ENCODE assay signal across 20 cellular contexts in genomic region chr9:122140368-122141193, GRCh38. TPM values are rescaled to one million over a fixed set of nuclear protein-coding genes. Genes with fewer than 3 reads are reported as not detected.
A peak's percentile ranks its signal among the peaks of the same experiment; 100 is the strongest.
DNase-seq lines count a peak whose midpoint lies in the region; ATAC-seq, FAIRE-seq and TF ChIP-seq lines count a peak whose summit lies in the region.
"Had no signal": no experiment of that assay in that cellular context is flagged by ENCODE, and none has a peak within 500 bp of the region (broad histone marks: within the 10 kb centered on the region; RNA-seq: fewer than 3 reads in every experiment).

No MANE protein-coding gene starts in this region.

- no peaks in the 10 kb centered on the region for H3K27me3 ChIP-seq in Caco-2 (replicated peaks; ENCODE audit: control insufficient read depth, insufficient read depth, low read length)
- no peaks in the 10 kb centered on the region for H3K27me3 ChIP-seq in H1 (replicated peaks in 1 of 4; ENCODE audit: control insufficient read depth in 3 of 4, extremely low read depth in 1 of 4, insufficient read depth in 3 of 4, low read length in 3 of 4)
- no peaks in the 10 kb centered on the region for H3K27me3 ChIP-seq in psoas muscle (ENCODE audit: insufficient read depth in 3 of 3, low read length in 2 of 3)
- no peaks in the 10 kb centered on the region for H3K27me3 ChIP-seq in BE2C

- H2BK120ac ChIP-seq in H1 (replicated peaks; ENCODE audit: low read depth, low read length), result no peak overlapping the region

- H4K20me1 ChIP-seq in H1 (replicated peaks in 1 of 2; ENCODE audit: control insufficient read depth in 1 of 2, insufficient read depth in 2 of 2, low read length in 2 of 2), result peaks cover 0 to 2% of the 10 kb centered on the region in 2 experiments

- H3K27ac ChIP-seq in HEK293 (ENCODE audit: extremely low read depth, low read depth, low read length), result no peak overlapping the region
- H3K27ac ChIP-seq in H1 (ENCODE audit: low read depth, low read length), result no peak overlapping the region
- H3K27ac ChIP-seq in psoas muscle, result peak overlapping the region; percentile 31
- H3K27ac ChIP-seq: C4-2B had no signal

- no peaks in the 10 kb centered on the region for H3K27me3 Mint-ChIP-seq in Caco-2 (ENCODE audit: insufficient read depth, unreplicated experiment)

- no peak overlapping the region for H3K4me3 Mint-ChIP-seq in Caco-2 (ENCODE audit: unreplicated experiment)

- no peak overlapping the region for H2AFZ ChIP-seq in H1 (ENCODE audit: low read length)

- H3K79me1 ChIP-seq in H1 (ENCODE audit: low read depth, low read length), result no peaks in the 10 kb centered on the region

- no peak for FAIRE-seq in H1 (lab: Jason Lieb, UNC)

- H3K4me1 ChIP-seq in Caco-2 (peaks cover 9% of the 10 kb centered on the region), HEK293 (ENCODE audit: control insufficient read depth, insufficient read depth, low read length) (no peaks in the 10 kb centered on the region), H1 (replicated peaks in 1 of 4; ENCODE audit: control insufficient read depth in 3 of 4, insufficient read depth in 4 of 4, low read length in 3 of 4) (peaks cover 0 to 4% (median 0%) of the 10 kb centered on the region in 4 experiments; a peak in 1 of 7 replicates), psoas muscle (no peaks in the 10 kb centered on the region), BE2C (no peaks in the 10 kb centered on the region)
- H3K4me1 ChIP-seq: HAP-1 had no signal

- H3K9me3 ChIP-seq in Caco-2 (no peaks in the 10 kb centered on the region), HEK293 (ENCODE audit: control insufficient read depth, insufficient read depth, low read depth, low read length) (no peaks in the 10 kb centered on the region), H1 (ENCODE audit: insufficient read depth in 2 of 2, low read depth in 1 of 2, low read length in 1 of 2) (no peaks in the 10 kb centered on the region), psoas muscle (no peaks in the 10 kb centered on the region), BE2C (no peaks in the 10 kb centered on the region)
- H3K9me3 ChIP-seq: HAP-1, SK-N-SH had no signal

- no peak overlapping the region for H3K4me3 ChIP-seq in Caco-2 (ENCODE audit: low read depth, low read length)
- H3K4me3 ChIP-seq in HEK293 (ENCODE audit: low read depth, low read length), result no peak overlapping the region
- H3K4me3 ChIP-seq in H1 (ENCODE audit: extremely low read depth in 1 of 4, insufficient read depth in 2 of 4, low read depth in 3 of 4, low read length in 4 of 4), result no peak overlapping the region
- H3K4me3 ChIP-seq in psoas muscle, result no peak overlapping the region
- H3K4me3 ChIP-seq in BE2C (ENCODE audit: low read depth, low read length), result no peak overlapping the region
- H3K4me3 ChIP-seq: HAP-1 had no signal

- no peak for TF ChIP-seq RAD21 in H1 (IDR thresholded peaks at IDR 0.05 in 1 of 2, conservative IDR thresholded peaks at IDR 0.05 in 1 of 2; ENCODE audit: low read depth in 2 of 2, low read length in 2 of 2)

- no peak overlapping the region for H4K91ac ChIP-seq in H1 (replicated peaks; ENCODE audit: insufficient read length, low read length)

- BruUV-seq in Caco-2 (replicated peaks; lab: Mats Ljungman, UMichigan), result TSS peak; percentile 12

- 80% methylated on average over 8 of the region's 8 CpGs; no CpG with 5 or more reads in 1 of the 2 experiments for WGBS in H1 (ENCODE audit: extremely low coverage in 1 of 2, insufficient coverage in 1 of 2, insufficient read length in 1 of 2, insufficient replicate concordance in 2 of 2, low coverage in 1 of 2, low lambda C conversion rate in 2 of 2, missing lambda C conversion rate in 1 of 2), 2 experiments
- 73 to 83% (median 74%) methylated on average over 8 of the region's 8 CpGs for WGBS in psoas muscle, 3 donors

- H3K9ac ChIP-seq in H1 (replicated peaks in 1 of 4; ENCODE audit: extremely low read depth in 1 of 4, low read depth in 3 of 4, low read length in 3 of 4), result no peak overlapping the region
- H3K9ac ChIP-seq: SK-N-SH had no signal

- H4K5ac ChIP-seq in H1 (ENCODE audit: insufficient read length, low read depth, low read length), result no peak overlapping the region

- no peak overlapping the region for H3K27ac Mint-ChIP-seq in Caco-2 (ENCODE audit: unreplicated experiment)

- H3K56ac ChIP-seq in H1 (replicated peaks; ENCODE audit: insufficient read length, low read depth, low read length), result no peak overlapping the region

- peaks cover 5% of the 10 kb centered on the region; the same call in 1 of the 2 replicates for H3K36me3 ChIP-seq in Caco-2 (ENCODE audit: control insufficient read depth, insufficient read depth, low read length)
- H3K36me3 ChIP-seq in HEK293 (ENCODE audit: control insufficient read depth in 2 of 2, insufficient read depth in 1 of 2, low read length in 2 of 2), result peaks cover 0 to 33% of the 10 kb centered on the region in 2 experiments; a peak in 2 of 3 replicates
- peaks cover 2 to 18% (median 5%) of the 10 kb centered on the region in 4 experiments; a peak in 5 of 8 replicates for H3K36me3 ChIP-seq in H1 (ENCODE audit: control insufficient read depth in 2 of 4, insufficient read depth in 4 of 4, low read length in 3 of 4)
- peaks cover 7 to 39% of the 10 kb centered on the region in 2 donors for H3K36me3 ChIP-seq in psoas muscle (ENCODE audit: insufficient read depth in 1 of 2, low read depth in 1 of 2)
- peaks cover 24% of the 10 kb centered on the region for H3K36me3 ChIP-seq in BE2C

- intact Hi-C loops in Caco-2 (cut with micrococcal nuclease; ENCODE audit: unreplicated experiment), result no loop called here
- intact Hi-C loops in psoas muscle (cut with DNase I), result no loop called here

- TF ChIP-seq CTCF in Caco-2 (IDR thresholded peaks at IDR 0.05; ENCODE audit: insufficient read depth in 1 of 2, low read depth in 1 of 2, low read length in 1 of 2, severe bottlenecking in 1 of 2, unreplicated experiment in 1 of 2), result no peak
- TF ChIP-seq CTCF in HEK293 (tag by site-specific recombination; IDR thresholded peaks at IDR 0.05), result no peak
- TF ChIP-seq CTCF in H1 (IDR thresholded peaks at IDR 0.05; ENCODE audit: control extremely low read depth in 1 of 3, insufficient read depth in 1 of 3, low read depth in 1 of 3, low read length in 3 of 3), result no peak
- TF ChIP-seq CTCF in psoas muscle (IDR thresholded peaks at IDR 0.05), result no peak
- no peak for TF ChIP-seq CTCF in BE2C (IDR thresholded peaks at IDR 0.05; ENCODE audit: low read depth, low read length)

- no peak for TF ChIP-seq POLR2A in H1 (IDR thresholded peaks at IDR 0.05; ENCODE audit: control extremely low read depth in 1 of 2, low read depth in 2 of 2, low read length in 2 of 2)

- no peaks in the 10 kb centered on the region for H3K79me2 ChIP-seq in H1 (ENCODE audit: control insufficient read depth in 1 of 2, insufficient read depth in 2 of 2, low read length in 2 of 2)

- H3K14ac ChIP-seq in H1 (ENCODE audit: insufficient read length), result no peak overlapping the region

- no peak overlapping the region for H3K18ac ChIP-seq in H1 (ENCODE audit: extremely low read depth, low read length)

- no peaks in the 10 kb centered on the region for H3K23me2 ChIP-seq in H1 (ENCODE audit: low read depth, low read length)

- no peak overlapping the region for H2BK20ac ChIP-seq in H1 (ENCODE audit: low read length)

- H2BK12ac ChIP-seq in H1 (ENCODE audit: low read depth, low read length), result no peak overlapping the region

- TF ChIP-seq EP300 in H1 (IDR thresholded peaks at IDR 0.05; ENCODE audit: borderline replicate concordance in 1 of 2, low read depth in 2 of 2, low read length in 2 of 2), result no peak

- peaks cover 20% of the 10 kb centered on the region for H3K36me3 Mint-ChIP-seq in Caco-2 (ENCODE audit: insufficient read depth, unreplicated experiment)

- no peaks in the 10 kb centered on the region for H3K9me3 Mint-ChIP-seq in Caco-2 (ENCODE audit: unreplicated experiment)

- no peak overlapping the region for H3K4me2 ChIP-seq in H1 (ENCODE audit: insufficient read depth in 1 of 2, low read depth in 2 of 2, low read length in 2 of 2)
- H3K4me2 ChIP-seq: SK-N-SH had no signal

- no peak overlapping the region for H4K8ac ChIP-seq in H1 (ENCODE audit: extremely low read depth, insufficient read depth, low read length)

- H2BK5ac ChIP-seq in H1 (ENCODE audit: low read depth, low read length), result no peak overlapping the region

- POLR2A ChIA-PET in Caco-2 (lab: Charles Lee), result no interaction called here
- POLR2A ChIA-PET in HEK293 (lab: Yijun Ruan, JAX), result no interaction called here
- POLR2A ChIA-PET in H1 (lab: Charles Lee; ENCODE audit: partially characterized antibody), result no interaction called here

- no peak overlapping the region for H3K23ac ChIP-seq in H1 (ENCODE audit: insufficient read length)

- no peak overlapping the region for H2AK5ac ChIP-seq in H1 (ENCODE audit: low read depth, low read length)

- ATAC-seq in psoas muscle, result no peak
- ATAC-seq in GM18519 (IDR thresholded peaks at IDR 0.05; ENCODE audit: low FRiP score, unreplicated experiment), result no peak

- CTCF ChIA-PET in Caco-2 (lab: Charles Lee), result no interaction called here
- CTCF ChIA-PET in HEK293 (lab: Yijun Ruan, JAX), result interaction anchor here (0.7 to 1.6 kb wide), 3 partner anchors 14 to 210 kb away, joined by 3 to 5 read pairs (median 3); no protein-coding TSS in a partner anchor
- CTCF ChIA-PET in H1 (lab: Charles Lee; ENCODE audit: partially characterized antibody), result interaction anchor here (0.8 to 9.9 kb wide), 6 partner anchors 11 to 210 kb away, joined by 3 to 152 read pairs (median 3); no protein-coding TSS in a partner anchor

- peaks cover 11% of the 10 kb centered on the region for H3K4me1 Mint-ChIP-seq in Caco-2 (ENCODE audit: low read depth, unreplicated experiment)

- no peak for DNase-seq in Caco-2
- no peak for DNase-seq in H1 (ENCODE audit: low read depth in 1 of 2, low spot score in 2 of 2)
- no peak for DNase-seq in psoas muscle
- no peak for DNase-seq in BE2C
- no peak for DNase-seq in NCI-H510A treated with DMSO at 0.1 percent for 48 hours (lab: John Stamatoyannopoulos, UW)
- DNase-seq: ACHN, DMS79, KG1, NCI-H1417, NCI-H187, NCI-H2107, NCI-H510A, NCI-H774, SHP77 treated with DMSO at 0.1 percent for 48 hours, SK-N-SH had no signal

- H3K4ac ChIP-seq in H1 (replicated peaks; ENCODE audit: insufficient read length, low read depth, low read length), result no peak overlapping the region

- no peak overlapping the region for H2BK15ac ChIP-seq in H1 (ENCODE audit: low read length)

RNA-seq across cellular contexts. Expression of gene NDUFA8, which starts 19.0 kb away (rescaled TPM):
- 58.0 and 63.5 TPM in 2 replicates for total RNA-seq in Caco-2 (2022)
- 59.8 and 61.0 TPM in 2 replicates for total RNA-seq in H1 (2021; fragmentation: NEBNext Ultra II Directional; extraction: Animal tissue kit (Norgen Biotek cat#: 25700))
- polyA plus RNA-seq in H1 (2011; rRNA removed), result 56.6 and 73.8 TPM in 2 replicates
- polyA plus RNA-seq in H1 (2011; cell fraction: cytosol; rRNA removed), result 79.1 TPM
- polyA plus RNA-seq in H1 (2011; cell fraction: nucleus; rRNA removed), result 28.4 TPM
- polyA plus RNA-seq in H1 (2012, experiment 1 of 2), result 77.6 to 100 TPM (median 85.9 TPM) in 4 replicates
- 79.9 TPM for polyA plus RNA-seq in H1 (2012, experiment 2 of 2)
- 79.1 TPM for polyA plus RNA-seq in H1 (2013, experiment 1 of 2)
- 79.1 TPM for polyA plus RNA-seq in H1 (2013, experiment 2 of 2)
- 31.9 and 35.9 TPM in 2 replicates for polyA minus RNA-seq in H1 (2011; rRNA and poly(A)+ RNA removed)
- polyA minus RNA-seq in H1 (2011; cell fraction: cytosol; rRNA and poly(A)+ RNA removed), result 19.2 TPM
- 11.1 TPM for polyA minus RNA-seq in H1 (2011; cell fraction: nucleus; rRNA and poly(A)+ RNA removed)
- total RNA-seq in psoas muscle, result 100 to 1,000 TPM in 3 of 4 donors, 10 to 100 TPM in 1; 78.9 to 148 (median 124) TPM
- 100 to 1,000 TPM; 191 to 257 (median 231) TPM for polyA plus RNA-seq in psoas muscle
- polyA plus RNA-seq in BE2C (2012; ENCODE audit: insufficient read depth, insufficient read length, low read depth), result 171 TPM

RNA-seq across cellular contexts. Expression of gene MORN5, which starts 19.1 kb away (rescaled TPM):
- total RNA-seq in Caco-2 (2022) (not detected in 2 replicates), psoas muscle (not detected)
- not detected in 2 replicates for total RNA-seq in H1 (2021; fragmentation: NEBNext Ultra II Directional; extraction: Animal tissue kit (Norgen Biotek cat#: 25700))
- polyA plus RNA-seq in H1 (2011; rRNA removed) (not detected in 2 replicates), psoas muscle (not detected)
- polyA plus RNA-seq in H1 (2011; cell fraction: cytosol; rRNA removed), result not detected
- polyA plus RNA-seq in H1 (2011; cell fraction: nucleus; rRNA removed), result not detected
- polyA plus RNA-seq in H1 (2012, experiment 1 of 2), result not detected in 4 replicates
- not detected for polyA plus RNA-seq in H1 (2012, experiment 2 of 2)
- polyA plus RNA-seq in H1 (2013, experiment 1 of 2), result not detected
- polyA plus RNA-seq in H1 (2013, experiment 2 of 2), result not detected
- not detected in 2 replicates for polyA minus RNA-seq in H1 (2011; rRNA and poly(A)+ RNA removed)
- not detected for polyA minus RNA-seq in H1 (2011; cell fraction: cytosol; rRNA and poly(A)+ RNA removed)
- not detected for polyA minus RNA-seq in H1 (2011; cell fraction: nucleus; rRNA and poly(A)+ RNA removed)
- not detected for polyA plus RNA-seq in BE2C (2012; ENCODE audit: insufficient read depth, insufficient read length, low read depth)
- total RNA-seq: OCI-LY7 had no signal
- polyA plus RNA-seq: SK-N-SH had no signal

RNA-seq across cellular contexts. Expression of gene TTLL11, which starts 47.5 kb away (rescaled TPM):
- 4.4 and 4.7 TPM in 2 replicates for total RNA-seq in Caco-2 (2022)
- 0.80 and 0.86 TPM in 2 replicates for total RNA-seq in H1 (2021; fragmentation: NEBNext Ultra II Directional; extraction: Animal tissue kit (Norgen Biotek cat#: 25700))
- polyA plus RNA-seq in H1 (2011; rRNA removed), result 0.56 and 0.97 TPM in 2 replicates
- polyA plus RNA-seq in H1 (2011; cell fraction: cytosol; rRNA removed), result 0.94 TPM
- polyA plus RNA-seq in H1 (2011; cell fraction: nucleus; rRNA removed), result 0.96 TPM
- polyA plus RNA-seq in H1 (2012, experiment 1 of 2), result 0.64 to 1.3 TPM (median 0.95 TPM) in 4 replicates
- 0.72 TPM for polyA plus RNA-seq in H1 (2012, experiment 2 of 2)
- polyA plus RNA-seq in H1 (2013, experiment 1 of 2), result 0.79 TPM
- 0.96 TPM for polyA plus RNA-seq in H1 (2013, experiment 2 of 2)
- polyA minus RNA-seq in H1 (2011; rRNA and poly(A)+ RNA removed), result 0.66 and 0.91 TPM in 2 replicates
- 1.2 TPM for polyA minus RNA-seq in H1 (2011; cell fraction: cytosol; rRNA and poly(A)+ RNA removed)
- polyA minus RNA-seq in H1 (2011; cell fraction: nucleus; rRNA and poly(A)+ RNA removed), result 1.3 TPM
- 10 to 100 TPM; 16.4 to 56.4 (median 48.4) TPM for total RNA-seq in psoas muscle
- 10 to 100 TPM; 15.1 to 19.3 (median 16.5) TPM for polyA plus RNA-seq in psoas muscle
- polyA plus RNA-seq in BE2C (2012; ENCODE audit: insufficient read depth, insufficient read length, low read depth), result 12.3 TPM
